8 cellular contexts compared by ENCODE assay signal in genomic region chr10:43408710-43409384, GRCh38. TPM values are rescaled to one million over a fixed set of nuclear protein-coding genes. Genes with fewer than 3 reads are reported as not detected.
DNase-seq lines count a peak whose midpoint lies in the region; ATAC-seq, FAIRE-seq and TF ChIP-seq lines count a peak whose summit lies in the region.

A gene with protein sequence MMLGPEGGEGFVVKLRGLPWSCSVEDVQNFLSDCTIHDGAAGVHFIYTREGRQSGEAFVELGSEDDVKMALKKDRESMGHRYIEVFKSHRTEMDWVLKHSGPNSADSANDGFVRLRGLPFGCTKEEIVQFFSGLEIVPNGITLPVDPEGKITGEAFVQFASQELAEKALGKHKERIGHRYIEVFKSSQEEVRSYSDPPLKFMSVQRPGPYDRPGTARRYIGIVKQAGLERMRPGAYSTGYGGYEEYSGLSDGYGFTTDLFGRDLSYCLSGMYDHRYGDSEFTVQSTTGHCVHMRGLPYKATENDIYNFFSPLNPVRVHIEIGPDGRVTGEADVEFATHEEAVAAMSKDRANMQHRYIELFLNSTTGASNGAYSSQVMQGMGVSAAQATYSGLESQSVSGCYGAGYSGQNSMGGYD (minus strand): TSS chr10:43409186. CDS start chr10:43387884, 21,302 bp downstream.

- peak; percentile 81 for DNase-seq in AG04450 (ENCODE audit: low read depth, low spot score)
- peak; percentile 72 for DNase-seq in NCI-H2196 treated with DMSO at 0.1 percent for 48 hours (lab: John Stamatoyannopoulos, UW; ENCODE audit: unreplicated experiment)
- peak; percentile 94 for DNase-seq in WTC11 (ENCODE audit: low spot score)
- DNase-seq in bronchial epithelial cell (ENCODE audit: low read depth), result peak; percentile 83
- peak; percentile 84 for DNase-seq in iPS-NIHi7 (ENCODE audit: extremely low spot score)
- DNase-seq in smooth muscle cell (lab: John Stamatoyannopoulos, UW; ENCODE audit: unreplicated experiment), result peak; percentile 98

- H3K79me2 ChIP-seq in smooth muscle cell (ENCODE audit: low read depth), result peaks cover 31% of the 10 kb centered on the region

- WGBS in smooth muscle cell (ENCODE audit: low lambda C conversion rate), result 2% methylated on average over 56 of the region's 68 CpGs

- H3K27me3 ChIP-seq in AG04450 (ENCODE audit: control insufficient read depth, insufficient read depth, low read length) (no peaks in the 10 kb centered on the region), bronchial epithelial cell (ENCODE audit: control insufficient read depth, insufficient read depth, low read length) (no peaks in the 10 kb centered on the region), smooth muscle cell (ENCODE audit: low read depth) (no peaks in the 10 kb centered on the region)

- CTCF ChIA-PET in AG04450 (lab: Charles Lee) (interaction anchor here (0.7 kb wide), 1 partner anchor 13 kb away, joined by 4 read pairs; no protein-coding TSS in a partner anchor), WTC11 (lab: Charles Lee) (interaction anchor here (0.6 to 1.8 kb wide), 6 partner anchors 11 to 207 kb away, joined by 3 to 14 read pairs (median 4); no protein-coding TSS in a partner anchor)

- ATAC-seq in GM18907 (IDR thresholded peaks at IDR 0.05; ENCODE audit: unreplicated experiment) (peak; percentile 76), HG03139 (IDR thresholded peaks at IDR 0.05; ENCODE audit: unreplicated experiment) (peak; percentile 71), WTC11 (peak; percentile 84)

- H3K4me1 ChIP-seq in smooth muscle cell (ENCODE audit: low read depth), result peaks cover 13% of the 10 kb centered on the region

- H3K4me3 ChIP-seq in AG04450 (ENCODE audit: low read depth, low read length) (peak within 1 kb of the TSS; percentile 85), bronchial epithelial cell (ENCODE audit: low read depth, low read length) (peak within 1 kb of the TSS; percentile 88), smooth muscle cell (peak within 1 kb of the TSS; percentile 80)

- H3K27ac ChIP-seq in AG04450 (ENCODE audit: low read depth, low read length) (peak within 1 kb of the TSS; percentile 96), smooth muscle cell (ENCODE audit: low read depth) (peak within 1 kb of the TSS; percentile 99)

- no peaks in the 10 kb centered on the region for H3K27me3 Mint-ChIP-seq in WTC11 (ENCODE audit: low read depth)

- H3K9me3 ChIP-seq in AG04450 (ENCODE audit: control insufficient read depth, insufficient read depth, low read length), result no peaks in the 10 kb centered on the region; the same call in 1 of the 2 replicates
- no peaks in the 10 kb centered on the region for H3K9me3 ChIP-seq in smooth muscle cell (replicated peaks; ENCODE audit: low read depth)

- peak within 1 kb of the TSS; percentile 93 for H3K4me2 ChIP-seq in smooth muscle cell

- H2AFZ ChIP-seq in smooth muscle cell (ENCODE audit: low read depth), result peak within 1 kb of the TSS; percentile 64

- peak within 1 kb of the TSS; percentile 92 for H3K4me3 Mint-ChIP-seq in WTC11

- H3F3A ChIP-seq in smooth muscle cell (ENCODE audit: low read depth), result peaks cover 9% of the 10 kb centered on the region

- no peak for TF ChIP-seq CTCF in AG04450 (IDR thresholded peaks at IDR 0.05; ENCODE audit: low read depth, low read length)
- no peak for TF ChIP-seq CTCF in WTC11 (IDR thresholded peaks at IDR 0.05)
- no peak for TF ChIP-seq CTCF in bronchial epithelial cell (IDR thresholded peaks at IDR 0.05; ENCODE audit: insufficient read depth, low read length, severe bottlenecking)
- TF ChIP-seq CTCF in smooth muscle cell (IDR thresholded peaks at IDR 0.05; ENCODE audit: borderline replicate concordance, insufficient read depth, poor library complexity, severe bottlenecking), result no peak

- H3K4me1 Mint-ChIP-seq in WTC11, result peaks cover 34% of the 10 kb centered on the region

- no peak for FAIRE-seq in bronchial epithelial cell (lab: Jason Lieb, UNC)

- peak within 1 kb of the TSS; percentile 99 for H3K27ac Mint-ChIP-seq in WTC11

- no peaks in the 10 kb centered on the region for H3K9me3 Mint-ChIP-seq in WTC11

- POLR2A ChIA-PET in AG04450 (lab: Yijun Ruan, JAX), result interaction anchor here (0.6 to 1.9 kb wide), 5 partner anchors 9 to 27 kb away, joined by 3 to 21 read pairs (median 7); no protein-coding TSS in a partner anchor
- POLR2A ChIA-PET in WTC11 (lab: Charles Lee), result interaction anchor here (0.8 to 1.8 kb wide), 6 partner anchors 11 to 206 kb away, joined by 3 to 19 read pairs (median 6); partner anchors contain the start of gene ZNF487

- H3K36me3 ChIP-seq in bronchial epithelial cell (ENCODE audit: control insufficient read depth, insufficient read depth, low read length), result peaks cover 1% of the 10 kb centered on the region
- no peaks in the 10 kb centered on the region for H3K36me3 ChIP-seq in smooth muscle cell (ENCODE audit: low read depth)

- peak within 1 kb of the TSS; percentile 97 for H3K9ac ChIP-seq in smooth muscle cell (ENCODE audit: low read depth)

- H3K36me3 Mint-ChIP-seq in WTC11, result no peaks in the 10 kb centered on the region

- peaks cover 40% of the 10 kb centered on the region for H4K20me1 ChIP-seq in smooth muscle cell (ENCODE audit: low read depth)

TF ChIP-seq in WTC11, 78 proteins besides CTCF, POLR2A, EP300 and RAD21 (continues in another document):
- no peak for TF ChIP-seq MXD4 (CRISPR knock-in tag; IDR thresholded peaks at IDR 0.05; ENCODE audit: borderline replicate concordance)
- TF ChIP-seq ZNF423 (CRISPR knock-in tag; IDR thresholded peaks at IDR 0.05), result no peak
- TF ChIP-seq TEAD1 (CRISPR knock-in tag; IDR thresholded peaks at IDR 0.05), result no peak
- TF ChIP-seq FOXK1 (CRISPR knock-in tag; IDR thresholded peaks at IDR 0.05), result peak; percentile 83
- TF ChIP-seq ZNF425 (CRISPR knock-in tag; conservative IDR thresholded peaks at IDR 0.05), result no peak
- no peak for TF ChIP-seq USF2 (CRISPR knock-in tag; IDR thresholded peaks at IDR 0.05)
- TF ChIP-seq, protein P1, sequence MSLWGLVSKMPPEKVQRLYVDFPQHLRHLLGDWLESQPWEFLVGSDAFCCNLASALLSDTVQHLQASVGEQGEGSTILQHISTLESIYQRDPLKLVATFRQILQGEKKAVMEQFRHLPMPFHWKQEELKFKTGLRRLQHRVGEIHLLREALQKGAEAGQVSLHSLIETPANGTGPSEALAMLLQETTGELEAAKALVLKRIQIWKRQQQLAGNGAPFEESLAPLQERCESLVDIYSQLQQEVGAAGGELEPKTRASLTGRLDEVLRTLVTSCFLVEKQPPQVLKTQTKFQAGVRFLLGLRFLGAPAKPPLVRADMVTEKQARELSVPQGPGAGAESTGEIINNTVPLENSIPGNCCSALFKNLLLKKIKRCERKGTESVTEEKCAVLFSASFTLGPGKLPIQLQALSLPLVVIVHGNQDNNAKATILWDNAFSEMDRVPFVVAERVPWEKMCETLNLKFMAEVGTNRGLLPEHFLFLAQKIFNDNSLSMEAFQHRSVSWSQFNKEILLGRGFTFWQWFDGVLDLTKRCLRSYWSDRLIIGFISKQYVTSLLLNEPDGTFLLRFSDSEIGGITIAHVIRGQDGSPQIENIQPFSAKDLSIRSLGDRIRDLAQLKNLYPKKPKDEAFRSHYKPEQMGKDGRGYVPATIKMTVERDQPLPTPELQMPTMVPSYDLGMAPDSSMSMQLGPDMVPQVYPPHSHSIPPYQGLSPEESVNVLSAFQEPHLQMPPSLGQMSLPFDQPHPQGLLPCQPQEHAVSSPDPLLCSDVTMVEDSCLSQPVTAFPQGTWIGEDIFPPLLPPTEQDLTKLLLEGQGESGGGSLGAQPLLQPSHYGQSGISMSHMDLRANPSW (CRISPR knock-in tag; conservative IDR thresholded peaks at IDR 0.05; ENCODE audit: low read depth), result no peak
- peak; percentile 81 for TF ChIP-seq GABPB1 (CRISPR knock-in tag; IDR thresholded peaks at IDR 0.05)

RNA-seq across cellular contexts. Expression of the gene that starts here (rescaled TPM):
- polyA plus RNA-seq in AG04450 (2011; rRNA removed) (160 and 178 TPM in 2 replicates), smooth muscle cell (71.9 and 83.9 TPM in 2 replicates)
- 191 and 197 TPM in 2 replicates for polyA minus RNA-seq in AG04450 (2011; rRNA and poly(A)+ RNA removed)
- total RNA-seq in WTC11 (2021) (318 to 358 TPM (median 326 TPM) in 3 replicates), bronchial epithelial cell (307 and 351 TPM in 2 replicates), smooth muscle cell (112 and 119 TPM in 2 replicates)

Comparison
In these comparisons a context has a peak if more than half of its experiments do, and no peak if none do; other contexts are left out.
1. Peak in every context shown above with its lines: DNase-seq, ATAC-seq, H3K4me3 ChIP-seq and H3K27ac ChIP-seq.